In the genomic region with DNA sequence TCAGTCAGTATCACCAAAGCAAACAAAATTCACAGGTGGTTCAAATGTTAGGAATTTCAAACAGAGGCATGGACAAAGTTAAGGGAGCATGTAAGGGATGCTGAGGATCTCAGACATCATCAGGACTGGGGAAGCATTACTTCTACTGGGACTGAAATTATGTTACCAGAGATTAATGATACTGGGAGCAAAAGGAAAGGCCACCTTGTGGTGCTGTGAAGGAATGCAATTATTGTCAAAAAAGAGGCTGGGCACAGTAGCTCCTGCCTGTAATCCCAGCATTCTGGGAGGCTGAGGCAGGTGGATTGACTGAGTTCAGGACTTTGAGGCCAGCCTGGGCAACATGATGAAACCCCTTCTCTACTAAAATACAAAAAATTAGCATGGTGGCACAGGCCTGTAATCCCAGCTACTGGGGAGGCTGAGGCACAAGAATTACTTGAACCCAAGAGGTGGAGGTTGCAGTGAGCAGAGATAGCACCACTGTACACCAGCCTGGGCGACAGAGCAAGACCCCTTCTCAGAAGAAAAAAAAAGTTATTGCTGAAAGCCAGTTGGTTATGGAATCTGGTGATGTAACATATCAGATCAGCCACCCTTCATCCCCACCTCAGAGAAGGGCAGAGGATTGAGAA, we compare ENCODE assay signal across 9 cellular contexts.
DNase-seq lines count a peak whose midpoint lies in the region; ATAC-seq and TF ChIP-seq lines count a peak whose summit lies in the region.
"Had no signal": no experiment of that assay in that cellular context is flagged by ENCODE, and none has a peak within 500 bp of the region (broad histone marks: within the 10 kb centered on the region; RNA-seq: fewer than 3 reads in every experiment).

No MANE protein-coding gene starts in this region.

- H3K27ac Mint-ChIP-seq in progenitor cell of endocrine pancreas = no peak overlapping the region
- no peak overlapping the region for H3K27ac Mint-ChIP-seq in activated CD4-positive, alpha-beta T cell treated with anti-CD3 and anti-CD28 coated beads, Interleukin-2, amount 10 ng/mL, durations not matched to agents 24 days and 14 days

- intact Hi-C loops in activated CD4-positive, alpha-beta T cell treated with anti-CD3 and anti-CD28 coated beads, Interleukin-2, amount 10 ng/mL, durations not matched to agents 24 days and 14 days (cut with micrococcal nuclease) = no loop called here

- H3K4me3 Mint-ChIP-seq in progenitor cell of endocrine pancreas (ENCODE audit: low read depth) = no peak overlapping the region
- H3K4me3 Mint-ChIP-seq in activated CD4-positive, alpha-beta T cell treated with anti-CD3 and anti-CD28 coated beads, Interleukin-2, amount 10 ng/mL, durations not matched to agents 24 days and 14 days = no peak overlapping the region

- H3K36me3 Mint-ChIP-seq in progenitor cell of endocrine pancreas (ENCODE audit: insufficient read depth) = no peaks in the 10 kb centered on the region
- H3K36me3 Mint-ChIP-seq in activated CD4-positive, alpha-beta T cell treated with anti-CD3 and anti-CD28 coated beads, Interleukin-2, amount 10 ng/mL, durations not matched to agents 24 days and 14 days (ENCODE audit: low read depth) = no peaks in the 10 kb centered on the region

- H3K27me3 Mint-ChIP-seq in progenitor cell of endocrine pancreas = no peaks in the 10 kb centered on the region
- H3K27me3 Mint-ChIP-seq in activated CD4-positive, alpha-beta T cell treated with anti-CD3 and anti-CD28 coated beads, Interleukin-2, amount 10 ng/mL, durations not matched to agents 24 days and 14 days = no peaks in the 10 kb centered on the region

- H3K4me3 ChIP-seq in GM12864 (ENCODE audit: low read depth, low read length) = no peak overlapping the region
- no peak overlapping the region for H3K4me3 ChIP-seq in choroid plexus epithelial cell (ENCODE audit: low read depth, low read length)

- DNase-seq in GM12864 (ENCODE audit: low read depth) (no peak), NAMALWA (ENCODE audit: low spot score) (peak; percentile 36), choroid plexus epithelial cell (ENCODE audit: low read depth) (peak; percentile 49), progenitor cell of endocrine pancreas (ENCODE audit: low spot score, unreplicated experiment) (no peak), amniotic stem cell (lab: John Stamatoyannopoulos, UW) (no peak)
- DNase-seq in activated CD4-positive, alpha-beta T cell treated with anti-CD3 and anti-CD28 coated beads, Interleukin-2, amount 10 ng/mL, durations not matched to agents 24 days and 14 days = no peak
- no peak for DNase-seq in stimulated activated naive CD4-positive, alpha-beta T cell treated with Interleukin-2 at 50 U/mL for 16 hours (lab: John Stamatoyannopoulos, UW)
- DNase-seq: activated CD8-positive, alpha-beta memory T cell treated with anti-CD3 and anti-CD28 coated beads, Interleukin-2, amount 50 U/mL, for 48 hours had no signal

- H3K4me1 Mint-ChIP-seq in progenitor cell of endocrine pancreas (ENCODE audit: low read depth) = peaks cover 1% of the 10 kb centered on the region
- no peaks in the 10 kb centered on the region for H3K4me1 Mint-ChIP-seq in activated CD4-positive, alpha-beta T cell treated with anti-CD3 and anti-CD28 coated beads, Interleukin-2, amount 10 ng/mL, durations not matched to agents 24 days and 14 days

- TF ChIP-seq CTCF in GM12864 (IDR thresholded peaks at IDR 0.05; ENCODE audit: low read depth, low read length, missing control alignments) (peak; percentile 4), choroid plexus epithelial cell (conservative IDR thresholded peaks at IDR 0.05; ENCODE audit: low read depth, low read length) (peak; percentile 61), progenitor cell of endocrine pancreas (IDR thresholded peaks at IDR 0.05; ENCODE audit: unreplicated experiment) (peak; percentile 49)

- ATAC-seq in HG02852 (IDR thresholded peaks at IDR 0.05; ENCODE audit: unreplicated experiment) = no peak

- H3K9me3 Mint-ChIP-seq in progenitor cell of endocrine pancreas (ENCODE audit: low read depth) = no peaks in the 10 kb centered on the region
- H3K9me3 Mint-ChIP-seq in activated CD4-positive, alpha-beta T cell treated with anti-CD3 and anti-CD28 coated beads, Interleukin-2, amount 10 ng/mL, durations not matched to agents 24 days and 14 days = peaks cover 4% of the 10 kb centered on the region

Comparison
In these comparisons a context has a peak if more than half of its experiments do, and no peak if none do; other contexts are left out.
1. DNase-seq: peak in NAMALWA (single experiment) and choroid plexus epithelial cell (single experiment); none in GM12864 (single experiment), progenitor cell of endocrine pancreas (single experiment), amniotic stem cell (single experiment), activated CD4-positive, alpha-beta T cell treated with anti-CD3 and anti-CD28 coated beads, Interleukin-2, amount 10 ng/mL, durations not matched to agents 24 days and 14 days (single experiment) and stimulated activated naive CD4-positive, alpha-beta T cell treated with Interleukin-2 at 50 U/mL for 16 hours (single experiment).
2. CTCF ChIP-seq: peak in every context shown above with its lines; median percentile 61 in choroid plexus epithelial cell; 49 in progenitor cell of endocrine pancreas; 4 in GM12864.